Comparison of ENCODE assay signal across 8 cellular contexts in the genomic region with DNA sequence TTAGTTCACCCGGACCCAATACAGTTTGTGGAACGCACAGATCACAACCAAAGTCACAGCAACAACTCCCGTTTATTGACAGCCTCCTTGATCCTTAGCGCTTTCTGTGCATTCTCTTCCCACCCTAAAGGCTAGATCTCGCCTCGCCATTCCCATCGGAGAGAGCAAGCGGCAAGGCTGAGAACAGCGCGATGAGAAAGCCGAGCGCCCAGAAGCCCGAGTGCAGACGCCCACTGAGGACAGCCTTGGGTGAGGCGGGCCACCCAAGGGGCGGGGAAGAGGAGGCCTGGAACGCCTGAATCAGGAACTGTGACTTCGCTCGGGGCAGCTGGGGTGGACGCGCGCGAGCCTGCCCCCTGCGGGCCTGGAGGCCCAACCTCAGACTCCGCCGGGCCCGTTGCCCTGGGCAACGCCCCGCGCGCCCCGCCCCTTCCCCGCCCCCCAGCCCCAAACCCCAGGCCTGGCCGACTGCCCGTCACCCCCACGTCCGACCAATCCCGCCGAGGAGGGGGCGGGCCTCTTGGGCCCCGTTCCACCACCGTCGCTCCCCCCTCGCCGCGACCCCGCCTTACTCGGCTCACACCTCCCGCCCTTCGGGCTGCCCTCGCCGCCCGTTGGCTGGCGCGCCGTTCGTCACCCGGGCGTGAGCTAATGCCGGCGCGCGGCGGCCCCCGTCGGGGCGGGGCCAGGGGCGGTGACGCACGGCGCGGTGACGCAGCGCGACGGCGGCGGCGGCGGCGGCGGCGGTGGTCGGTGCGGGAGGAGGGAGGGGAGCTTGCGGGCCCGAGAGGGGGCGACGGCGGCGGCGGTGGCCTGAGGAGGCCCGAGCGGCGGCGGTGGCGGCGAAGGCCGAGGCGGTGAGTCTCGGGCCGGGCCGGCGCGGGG. TPM values are rescaled to one million over a fixed set of nuclear protein-coding genes. Genes with fewer than 3 reads are reported as not detected.
DNase-seq lines count a peak whose midpoint lies in the region; FAIRE-seq and TF ChIP-seq lines count a peak whose summit lies in the region.

Gene SAMD4B, plus strand, starts transcription at position 702 of the 885 bp plus-strand sequence. CDS start 14,473 bp downstream, outside the sequence.

- H2BK5ac ChIP-seq in H9 (ENCODE audit: insufficient read length, low read length): no peak within 1 kb of the TSS

- H4K8ac ChIP-seq in H9 (replicated peaks; ENCODE audit: insufficient read length, low read depth, low read length): no peak within 1 kb of the TSS

- peak in 3 of 4 donors; percentile 36 to 91 (median 61) for TF ChIP-seq POLR2A in stomach (IDR thresholded peaks at IDR 0.05)

- DNase-seq in H9 (peak; percentile 99), M059J (ENCODE audit: low read depth) (peak; percentile 95), SHP77 (lab: John Stamatoyannopoulos, UW) (peak; percentile 99), fibroblast of the conjunctiva (ENCODE audit: low read depth) (peak; percentile 97), stomach (peak; percentile 99)
- peak; percentile 100 for DNase-seq in activated effector memory CD4-positive, alpha-beta T cell treated with anti-CD3 and anti-CD28 coated beads, Interleukin-2, amount 50 U/mL, for 16 hours

- H2BK20ac ChIP-seq in H9 (ENCODE audit: low read depth, low read length, poor library complexity, severe bottlenecking): no peak within 1 kb of the TSS

- peaks cover 5% of the 10 kb centered on the region for H3F3A ChIP-seq in neural cell (ENCODE audit: insufficient read depth, low read length, poor library complexity, severe bottlenecking)

- TF ChIP-seq CTCF in H9 (conservative IDR thresholded peaks at IDR 0.05) (peak; percentile 83), neural cell (IDR thresholded peaks at IDR 0.05; ENCODE audit: poor library complexity, severe bottlenecking) (peak; percentile 85), stomach (IDR thresholded peaks at IDR 0.05) (peak in 5 of 7 experiments; percentile 73 to 95 (median 74))

- H4K20me1 ChIP-seq in H9 (ENCODE audit: control insufficient read depth, insufficient read depth, insufficient read length): no peaks in the 10 kb centered on the region
- H4K20me1 ChIP-seq in neural cell (ENCODE audit: insufficient read depth): no peaks in the 10 kb centered on the region

- no peaks in the 10 kb centered on the region for H3K9me2 ChIP-seq in neural cell (ENCODE audit: insufficient read depth, low read length)

- peak within 1 kb of the TSS; percentile 74 for H3K14ac ChIP-seq in H9 (ENCODE audit: insufficient read depth, low read length)

- peak within 1 kb of the TSS; percentile 99 for H3K4me3 ChIP-seq in neural cell (ENCODE audit: low read length)
- peak within 1 kb of the TSS; percentile 74 to 92 (median 82) for H3K4me3 ChIP-seq in stomach

- H3K4me3 Mint-ChIP-seq in H9: peak within 1 kb of the TSS; percentile 92 to 93

- H3T11ph ChIP-seq in H9 (ENCODE audit: low read length): no peak within 1 kb of the TSS

- H3K79me1 ChIP-seq in H9 (ENCODE audit: insufficient read depth, low read depth, low read length, poor library complexity, severe bottlenecking): peaks cover 9% of the 10 kb centered on the region

- peak within 1 kb of the TSS; percentile 32 for H2AFZ ChIP-seq in H9 (ENCODE audit: low read length)
- H2AFZ ChIP-seq in neural cell (ENCODE audit: low read depth, low read length): peak within 1 kb of the TSS; percentile 99

- H3K4me2 ChIP-seq in H9 (ENCODE audit: insufficient read depth, insufficient read length, low read length) (peak within 1 kb of the TSS; percentile 86), neural cell (ENCODE audit: low read length) (peak within 1 kb of the TSS; percentile 76)

- H3K9ac ChIP-seq in H9 (ENCODE audit: extremely low read depth, insufficient read length, low read length) (peak within 1 kb of the TSS; percentile 88), neural cell (ENCODE audit: low read length) (peak within 1 kb of the TSS; percentile 94)

- peaks cover 14% of the 10 kb centered on the region for H3K23me2 ChIP-seq in H9 (ENCODE audit: insufficient read length, low read depth, low read length, poor library complexity, severe bottlenecking)

- H3K4me1 Mint-ChIP-seq in H9: peaks cover 25 to 26% of the 10 kb centered on the region in 2 experiments

- H3K9me3 ChIP-seq in H9 (ENCODE audit: control insufficient read depth, low read depth, low read length) (no peaks in the 10 kb centered on the region), neural cell (ENCODE audit: low read length) (no peaks in the 10 kb centered on the region), stomach (no peaks in the 10 kb centered on the region)

- peak within 1 kb of the TSS; percentile 35 to 91 (median 82) for H3K27ac Mint-ChIP-seq in H9

- no peak within 1 kb of the TSS for H3K56ac ChIP-seq in H9 (ENCODE audit: insufficient read length, low read depth, low read length)

- H3K9me3 Mint-ChIP-seq in H9: no peaks in the 10 kb centered on the region; a peak in 1 of 5 replicates

- H3K27me3 ChIP-seq in H9 (ENCODE audit: insufficient read depth, low read length) (no peaks in the 10 kb centered on the region), neural cell (ENCODE audit: insufficient read depth, low read depth, low read length) (no peaks in the 10 kb centered on the region), stomach (no peaks in the 10 kb centered on the region)

- no peak within 1 kb of the TSS for H3K18ac ChIP-seq in H9 (ENCODE audit: insufficient read length, low read depth, low read length)

- no peak within 1 kb of the TSS for H2BK15ac ChIP-seq in H9 (ENCODE audit: low read depth, low read length)

- H3K36me3 ChIP-seq in neural cell (ENCODE audit: insufficient read depth, low read length) (no peaks in the 10 kb centered on the region), stomach (peaks cover 0 to 16% (median 5%) of the 10 kb centered on the region in 4 donors)

- no peak within 1 kb of the TSS for H3K23ac ChIP-seq in H9 (ENCODE audit: insufficient read length, low read depth, low read length)

- H2BK120ac ChIP-seq in H9 (ENCODE audit: low read depth, low read length, poor library complexity, severe bottlenecking): no peak within 1 kb of the TSS

- intact Hi-C loops in stomach (cut with DNase I; ENCODE audit: low total_unique reads): no loop called here

- peaks cover 21% of the 10 kb centered on the region for H3K27me3 Mint-ChIP-seq in H9 (ENCODE audit: low read depth)

- peaks cover 2 to 20% (median 10%) of the 10 kb centered on the region in 3 experiments for H3K36me3 Mint-ChIP-seq in H9 (ENCODE audit: insufficient read depth in 1 of 3, low read depth in 3 of 3)

- no peak within 1 kb of the TSS for H2AK5ac ChIP-seq in H9 (ENCODE audit: insufficient read length, low read length)

- H4K91ac ChIP-seq in H9 (ENCODE audit: insufficient read length, low read depth, low read length): no peak within 1 kb of the TSS

- no peaks in the 10 kb centered on the region; the same call in 1 of the 2 replicates for H3K79me2 ChIP-seq in H9 (ENCODE audit: insufficient read depth, low read length)
- peaks cover 43% of the 10 kb centered on the region for H3K79me2 ChIP-seq in neural cell (replicated peaks; ENCODE audit: insufficient read depth, low read length)

- H2BK12ac ChIP-seq in H9 (ENCODE audit: insufficient read length, low read depth, low read length): no peak within 1 kb of the TSS

- H3K4me1 ChIP-seq in H9 (ENCODE audit: insufficient read depth, low read length) (no peaks in the 10 kb centered on the region), stomach (peaks cover 27 to 60% (median 52%) of the 10 kb centered on the region in 4 donors)

- H3K27ac ChIP-seq in H9 (ENCODE audit: insufficient read length, low read depth, low read length): no peak within 1 kb of the TSS
- H3K27ac ChIP-seq in neural cell (ENCODE audit: low read length): peak within 1 kb of the TSS; percentile 91
- peak within 1 kb of the TSS; percentile 84 to 95 (median 91) for H3K27ac ChIP-seq in stomach

- no peak within 1 kb of the TSS for H4K5ac ChIP-seq in H9 (ENCODE audit: insufficient read length, low read depth, low read length)

- no peak within 1 kb of the TSS for H3K4ac ChIP-seq in H9 (ENCODE audit: low read depth, low read length)

- TF ChIP-seq EP300 in neural cell (conservative IDR thresholded peaks at IDR 0.05; ENCODE audit: poor library complexity, severe bottlenecking) (no peak), stomach (IDR thresholded peaks at IDR 0.05) (no peak)

- peak; percentile 28 for FAIRE-seq in G401.6 (lab: Jason Lieb, UNC)

- peak; percentile 59 for TF ChIP-seq RAD21 in neural cell (conservative IDR thresholded peaks at IDR 0.05)

- WGBS in H9 (ENCODE audit: extremely low coverage, insufficient read length, low lambda C conversion rate): no CpG with 5 or more reads among the region's 105 CpGs
- 0 to 1% (median 1%) methylated on average over 6 to 91 of the region's 105 CpGs for WGBS in stomach, 5 donors

TF ChIP-seq in neural cell, 6 proteins besides CTCF, POLR2A, EP300 and RAD21 (continues in another document):
- TF ChIP-seq SMC3 (conservative IDR thresholded peaks at IDR 0.05; ENCODE audit: poor library complexity) (peak; percentile 70), TAF1 (IDR thresholded peaks at IDR 0.05; ENCODE audit: low read depth) (peak; percentile 87), POLR2AphosphoS5 (IDR thresholded peaks at IDR 0.05) (peak; percentile 91)

RNA-seq across cellular contexts. Expression of gene SAMD4B, which starts in this region (rescaled TPM):
- total RNA-seq in H9 (2021) (134 and 135 TPM in 2 replicates), stomach (100 to 1,000 TPM in 2 of 5 donors, 10 to 100 TPM in 3; 52.1 to 136 (median 63.4) TPM)
- 45.0 and 96.3 TPM in 2 replicates for total RNA-seq in M059J (2014; rRNA removed; shearing (Covaris generic))
- polyA plus RNA-seq in neural cell (17.9 and 19.3 TPM in 2 replicates), stomach (10 to 100 TPM; 49.9 to 76.9 (median 69.0) TPM)
- 46.1 and 46.7 TPM in 2 replicates for polyA minus RNA-seq in neural cell
